In genomic region chr5:180873628-180874520, GRCh38 we compare ENCODE assay signal across 9 cellular contexts. TPM values are rescaled to one million over a fixed set of nuclear protein-coding genes. Genes with fewer than 3 reads are reported as not detected.
A peak's percentile ranks its signal among the peaks of the same experiment; 100 is the strongest.
DNase-seq lines count a peak whose midpoint lies in the region; ATAC-seq and TF ChIP-seq lines count a peak whose summit lies in the region.
"Had no signal": no experiment of that assay in that cellular context is flagged by ENCODE, and none has a peak within 500 bp of the region (broad histone marks: within the 10 kb centered on the region; RNA-seq: fewer than 3 reads in every experiment).

No MANE protein-coding gene starts in this region.

- H3K79me2 ChIP-seq in hepatocyte: no peaks in the 10 kb centered on the region

- H3K9me3 Mint-ChIP-seq in activated T-helper 2 cell treated with anti-CD3 and anti-CD28 coated beads, Interferon-gamma antibody, Interleukin-2, Interleukin-4, amounts not matched to agents 10 μg/mL and 5 μg/mL and 100 μg/mL, durations not matched to agents 14 hours and 24 hours and 36 hours: no peaks in the 10 kb centered on the region
- no peaks in the 10 kb centered on the region for H3K9me3 Mint-ChIP-seq in naive thymus-derived CD4-positive, alpha-beta T cell
- H3K9me3 Mint-ChIP-seq: neural crest cell had no signal

- peaks cover 7% of the 10 kb centered on the region for H3K27me3 Mint-ChIP-seq in activated T-helper 2 cell treated with anti-CD3 and anti-CD28 coated beads, Interferon-gamma antibody, Interleukin-2, Interleukin-4, amounts not matched to agents 10 μg/mL and 5 μg/mL and 100 μg/mL, durations not matched to agents 14 hours and 24 hours and 36 hours (ENCODE audit: low read depth)
- peaks cover 0 to 14% (median 0%) of the 10 kb centered on the region in 5 donors for H3K27me3 Mint-ChIP-seq in naive thymus-derived CD4-positive, alpha-beta T cell

- POLR2A ChIA-PET in GM10248 (lab: Yijun Ruan, JAX): no interaction called here
- POLR2A ChIA-PET in naive thymus-derived CD4-positive, alpha-beta T cell (lab: Charles Lee): interaction anchor here (0.5 kb wide), 1 partner anchor 10 kb away, joined by 3 read pairs; no protein-coding TSS in a partner anchor

- no peak for TF ChIP-seq CTCF in GM10248 (IDR thresholded peaks at IDR 0.05; ENCODE audit: control extremely low read depth, extremely low read depth, low read depth, missing control alignments)
- no peak for TF ChIP-seq CTCF in LNCaP clone FGC (IDR thresholded peaks at IDR 0.05; ENCODE audit: control insufficient read depth, extremely low read depth, insufficient read depth)
- no peak for TF ChIP-seq CTCF in hepatocyte (IDR thresholded peaks at IDR 0.05; ENCODE audit: poor library complexity)

- ATAC-seq in naive thymus-derived CD4-positive, alpha-beta T cell: peak; percentile 87

- H2AFZ ChIP-seq in hepatocyte: no peak overlapping the region

- H3K36me3 Mint-ChIP-seq in activated T-helper 2 cell treated with anti-CD3 and anti-CD28 coated beads, Interferon-gamma antibody, Interleukin-2, Interleukin-4, amounts not matched to agents 10 μg/mL and 5 μg/mL and 100 μg/mL, durations not matched to agents 14 hours and 24 hours and 36 hours (ENCODE audit: low read depth): no peaks in the 10 kb centered on the region
- no peaks in the 10 kb centered on the region for H3K36me3 Mint-ChIP-seq in naive thymus-derived CD4-positive, alpha-beta T cell

- H3K27ac Mint-ChIP-seq in activated T-helper 2 cell treated with anti-CD3 and anti-CD28 coated beads, Interferon-gamma antibody, Interleukin-2, Interleukin-4, amounts not matched to agents 10 μg/mL and 5 μg/mL and 100 μg/mL, durations not matched to agents 14 hours and 24 hours and 36 hours: no peak overlapping the region
- H3K27ac Mint-ChIP-seq in naive thymus-derived CD4-positive, alpha-beta T cell: peak overlapping the region in 1 of 9 donors; percentile 59

- WGBS in hepatocyte (ENCODE audit: low lambda C conversion rate, missing lambda C conversion rate): 84% methylated on average over 13 of the region's 13 CpGs

- H3K4me3 Mint-ChIP-seq in activated T-helper 2 cell treated with anti-CD3 and anti-CD28 coated beads, Interferon-gamma antibody, Interleukin-2, Interleukin-4, amounts not matched to agents 10 μg/mL and 5 μg/mL and 100 μg/mL, durations not matched to agents 14 hours and 24 hours and 36 hours (ENCODE audit: low read depth): no peak overlapping the region
- no peak overlapping the region for H3K4me3 Mint-ChIP-seq in naive thymus-derived CD4-positive, alpha-beta T cell
- H3K4me3 Mint-ChIP-seq: neural crest cell had no signal

- H3K4me1 ChIP-seq in naive thymus-derived CD4-positive, alpha-beta T cell (ENCODE audit: control insufficient read depth in 2 of 2, insufficient read depth in 2 of 2, low read length in 2 of 2): no peaks in the 10 kb centered on the region
- no peaks in the 10 kb centered on the region for H3K4me1 ChIP-seq in hepatocyte (ENCODE audit: insufficient read depth)

- peaks cover 8% of the 10 kb centered on the region for H3K4me1 Mint-ChIP-seq in activated T-helper 2 cell treated with anti-CD3 and anti-CD28 coated beads, Interferon-gamma antibody, Interleukin-2, Interleukin-4, amounts not matched to agents 10 μg/mL and 5 μg/mL and 100 μg/mL, durations not matched to agents 14 hours and 24 hours and 36 hours (ENCODE audit: low read depth)
- peaks cover 0 to 11% (median 0%) of the 10 kb centered on the region in 7 donors for H3K4me1 Mint-ChIP-seq in naive thymus-derived CD4-positive, alpha-beta T cell

- DNase-seq in GM10248 (ENCODE audit: extremely low spot score) (peak; percentile 21), LNCaP clone FGC (ENCODE audit: low read depth) (peak; percentile 34), NCI-H2196 treated with DMSO at 0.1 percent for 48 hours (lab: John Stamatoyannopoulos, UW; ENCODE audit: unreplicated experiment) (no peak), SK-N-DZ (ENCODE audit: low spot score) (no peak), hepatocyte (ENCODE audit: low spot score) (no peak), COLO829 (ENCODE audit: low spot score) (no peak)
- DNase-seq in activated T-helper 2 cell treated with anti-CD3 and anti-CD28 coated beads, Interferon-gamma antibody, Interleukin-2, Interleukin-4, amounts not matched to agents 10 μg/mL and 5 μg/mL and 100 μg/mL, durations not matched to agents 14 hours and 24 hours and 36 hours (ENCODE audit: low spot score): peak; percentile 14
- no peak for DNase-seq in naive thymus-derived CD4-positive, alpha-beta T cell

- no peaks in the 10 kb centered on the region for H4K20me1 ChIP-seq in hepatocyte (ENCODE audit: insufficient read depth, poor library complexity, severe bottlenecking)

- no peak overlapping the region for H3K4me2 ChIP-seq in hepatocyte

- no peaks in the 10 kb centered on the region for H3K36me3 ChIP-seq in naive thymus-derived CD4-positive, alpha-beta T cell (ENCODE audit: control insufficient read depth in 2 of 3, insufficient read depth in 3 of 3, low read length in 3 of 3)
- no peaks in the 10 kb centered on the region for H3K36me3 ChIP-seq in hepatocyte (replicated peaks; ENCODE audit: insufficient read depth, low read depth)

- no peaks in the 10 kb centered on the region for H3K27me3 ChIP-seq in naive thymus-derived CD4-positive, alpha-beta T cell (ENCODE audit: control insufficient read depth in 2 of 2, insufficient read depth in 2 of 2, low read length in 2 of 2)
- no peaks in the 10 kb centered on the region for H3K27me3 ChIP-seq in hepatocyte

- H3K9me2 ChIP-seq in hepatocyte (replicated peaks; ENCODE audit: insufficient read depth): no peaks in the 10 kb centered on the region

- CTCF ChIA-PET in GM10248 (lab: Yijun Ruan, JAX): interaction anchor here (1.2 to 1.4 kb wide), 2 partner anchors 24 to 26 kb away, joined by 3 to 4 read pairs; no protein-coding TSS in a partner anchor
- CTCF ChIA-PET in naive thymus-derived CD4-positive, alpha-beta T cell (lab: Charles Lee): no interaction called here

- H3K27ac ChIP-seq in naive thymus-derived CD4-positive, alpha-beta T cell (ENCODE audit: low read depth, low read length): no peak overlapping the region
- H3K27ac ChIP-seq in hepatocyte: no peak overlapping the region

- no peaks in the 10 kb centered on the region for H3K9me3 ChIP-seq in naive thymus-derived CD4-positive, alpha-beta T cell (ENCODE audit: control insufficient read depth in 2 of 3, low read length in 3 of 3)
- no peaks in the 10 kb centered on the region for H3K9me3 ChIP-seq in hepatocyte (ENCODE audit: low read depth)

- H3K4me3 ChIP-seq in LNCaP clone FGC (ENCODE audit: low read depth, low read length) (no peak overlapping the region), hepatocyte (no peak overlapping the region)
- H3K4me3 ChIP-seq in naive thymus-derived CD4-positive, alpha-beta T cell (ENCODE audit: low read length): no peak overlapping the region

- intact Hi-C loops in activated T-helper 2 cell treated with anti-CD3 and anti-CD28 coated beads, Interferon-gamma antibody, Interleukin-2, Interleukin-4, amounts not matched to agents 10 μg/mL and 5 μg/mL and 100 μg/mL, durations not matched to agents 14 hours and 24 hours and 36 hours (cut with micrococcal nuclease): no loop called here
- intact Hi-C loops in naive thymus-derived CD4-positive, alpha-beta T cell (cut with micrococcal nuclease): loop anchor here in 1 of 2 donors (1.0 kb wide), 1 partner anchor 20 kb away; no protein-coding TSS in a partner anchor

RNA-seq across cellular contexts. Expression of gene ZFP62, which starts 12.8 kb away (rescaled TPM):
- total RNA-seq in activated T-helper 2 cell treated with anti-CD3 and anti-CD28 coated beads, Interferon-gamma antibody, Interleukin-2, Interleukin-4, amounts not matched to agents 10 μg/mL and 5 μg/mL and 100 μg/mL, durations not matched to agents 14 hours and 24 hours and 36 hours: 28.2 and 28.8 TPM in 2 replicates
- 10 to 100 TPM; 25.9 to 80.4 (median 36.4) TPM for total RNA-seq in naive thymus-derived CD4-positive, alpha-beta T cell
- 10 to 100 TPM; 24.9 to 28.6 TPM for polyA plus RNA-seq in naive thymus-derived CD4-positive, alpha-beta T cell
- polyA plus RNA-seq in SK-N-DZ (2014; cell fraction: cytosol; rRNA removed): 22.9 and 31.3 TPM in 2 replicates
- 42.3 and 55.6 TPM in 2 replicates for polyA plus RNA-seq in SK-N-DZ (2014; cell fraction: nucleus; rRNA removed)
- 30.0 and 31.7 TPM in 2 replicates for total RNA-seq in hepatocyte
- 13.5 and 18.0 TPM in 2 replicates for polyA plus RNA-seq in hepatocyte

RNA-seq across cellular contexts. Expression of gene BTNL8, which starts 25.1 kb away (rescaled TPM):
- 0.18 and 0.25 TPM in 2 replicates for total RNA-seq in activated T-helper 2 cell treated with anti-CD3 and anti-CD28 coated beads, Interferon-gamma antibody, Interleukin-2, Interleukin-4, amounts not matched to agents 10 μg/mL and 5 μg/mL and 100 μg/mL, durations not matched to agents 14 hours and 24 hours and 36 hours
- not detected for total RNA-seq in naive thymus-derived CD4-positive, alpha-beta T cell
- not detected for polyA plus RNA-seq in naive thymus-derived CD4-positive, alpha-beta T cell
- polyA plus RNA-seq in SK-N-DZ (2014; cell fraction: cytosol; rRNA removed): not detected in 2 replicates
- polyA plus RNA-seq in SK-N-DZ (2014; cell fraction: nucleus; rRNA removed): not detected in 2 replicates
- 19.1 and 22.0 TPM in 2 replicates for total RNA-seq in hepatocyte
- 9.8 and 12.5 TPM in 2 replicates for polyA plus RNA-seq in hepatocyte
- total RNA-seq: neural crest cell had no signal

Comparison
In these comparisons a context has a peak if more than half of its experiments do, and no peak if none do; other contexts are left out.
1. DNase-seq: peak in GM10248 (single experiment), LNCaP clone FGC (single experiment) and activated T-helper 2 cell treated with anti-CD3 and anti-CD28 coated beads, Interferon-gamma antibody, Interleukin-2, Interleukin-4, amounts not matched to agents 10 μg/mL and 5 μg/mL and 100 μg/mL, durations not matched to agents 14 hours and 24 hours and 36 hours (single experiment); none in naive thymus-derived CD4-positive, alpha-beta T cell (0 of 9), NCI-H2196 treated with DMSO at 0.1 percent for 48 hours (single experiment), SK-N-DZ (single experiment), hepatocyte (single experiment) and COLO829 (single experiment).
2. RNA of gene BTNL8, which starts 25.1 kb away (total RNA-seq): 19.1 to 22.0 TPM in hepatocyte; 0.18 to 0.25 TPM in activated T-helper 2 cell treated with anti-CD3 and anti-CD28 coated beads, Interferon-gamma antibody, Interleukin-2, Interleukin-4, amounts not matched to agents 10 μg/mL and 5 μg/mL and 100 μg/mL, durations not matched to agents 14 hours and 24 hours and 36 hours and not detected in naive thymus-derived CD4-positive, alpha-beta T cell; every median in the first group is over 10 times any median in the second.